ENCODE assay signal across 8 cellular contexts in the genomic region with DNA sequence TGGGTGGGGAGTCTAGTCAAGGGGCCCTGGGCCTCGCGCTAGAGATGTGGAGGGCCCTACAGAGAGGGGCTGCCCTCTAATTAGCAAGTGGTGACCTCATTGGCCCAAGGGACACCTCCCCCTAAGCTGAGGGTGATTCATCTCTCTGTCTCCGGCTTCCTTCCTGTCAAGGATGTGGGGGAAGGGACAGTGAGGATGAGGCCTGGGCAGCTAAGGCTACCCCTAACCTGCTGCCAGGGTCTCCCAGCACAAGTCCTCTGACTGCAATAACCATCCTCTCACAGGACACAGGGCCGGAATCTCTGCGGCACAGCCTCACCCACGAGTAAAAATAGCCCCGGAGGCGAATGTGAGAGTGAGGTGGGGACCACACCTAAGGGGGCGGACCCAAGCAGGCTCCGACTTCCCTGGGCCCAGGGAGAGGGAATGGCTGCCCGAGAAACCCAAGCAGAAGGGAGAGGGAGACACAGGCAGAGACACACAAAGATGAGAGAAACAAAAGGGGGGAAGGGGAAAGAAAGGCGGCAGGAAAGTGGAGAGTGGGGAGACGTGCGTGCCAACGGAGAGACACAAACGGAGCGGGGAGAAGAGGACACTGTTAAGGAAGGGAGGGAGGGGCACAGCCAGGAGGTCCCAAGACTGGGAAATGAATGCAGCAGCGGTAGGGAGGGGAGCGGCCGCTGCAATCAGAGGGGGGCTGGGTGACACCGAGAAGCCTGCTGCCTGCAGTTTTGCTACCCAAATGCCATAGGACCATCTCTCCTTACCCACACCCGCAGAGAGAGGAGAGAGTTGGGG. TPM values are rescaled to one million over a fixed set of nuclear protein-coding genes. Genes with fewer than 3 reads are reported as not detected.
DNase-seq lines count a peak whose midpoint lies in the region; ATAC-seq and TF ChIP-seq lines count a peak whose summit lies in the region.

No MANE protein-coding gene starts in this region.

- no peaks in the 10 kb centered on the region for H3K27me3 Mint-ChIP-seq in stimulated activated naive CD8-positive, alpha-beta T cell treated with anti-CD3 and anti-CD28 coated beads, Interleukin-15, amount 100 ng/mL, for 72 hours

- H3K4me1 ChIP-seq in Loucy (ENCODE audit: insufficient read depth, low read length, poor library complexity, severe bottlenecking) (peaks cover 63% of the 10 kb centered on the region), lung (ENCODE audit: control insufficient read depth in 2 of 2, insufficient read depth in 2 of 2, low read length in 2 of 2) (peaks cover 0 to 17% of the 10 kb centered on the region in 2 donors)

- intact Hi-C loops in dorsolateral prefrontal cortex (cut with DNase I): loop anchor here in 1 of 2 donors (5.0 to 10.0 kb wide), 2 partner anchors 130 to 162 kb away; partner anchors contain the start of genes EHMT2 and NEU1

- H3K4me3 ChIP-seq in Loucy (ENCODE audit: low read length, poor library complexity, severe bottlenecking) (peak overlapping the region; percentile 100), dorsolateral prefrontal cortex (peak overlapping the region in 58 of 59 donors; percentile 14 to 68 (median 50)), lung (peak overlapping the region; percentile 75)

- H3F3A ChIP-seq in Loucy (ENCODE audit: low read depth): peaks cover 23% of the 10 kb centered on the region

- H3K4me3 Mint-ChIP-seq in stimulated activated naive CD8-positive, alpha-beta T cell treated with anti-CD3 and anti-CD28 coated beads, Interleukin-15, amount 100 ng/mL, for 72 hours: peak overlapping the region; percentile 95 to 97

- no peaks in the 10 kb centered on the region for H3K9me2 ChIP-seq in Loucy (replicated peaks; ENCODE audit: low read depth, low read length)

- H3K9me3 Mint-ChIP-seq in stimulated activated naive CD8-positive, alpha-beta T cell treated with anti-CD3 and anti-CD28 coated beads, Interleukin-15, amount 100 ng/mL, for 72 hours: no peaks in the 10 kb centered on the region

- WGBS in lung, 2 donors: 1% methylated on average over 21 to 22 of the region's 22 CpGs

- H3K4me2 ChIP-seq in Loucy (ENCODE audit: low read depth, low read length, poor library complexity, severe bottlenecking): peak overlapping the region; percentile 99

- H4K20me1 ChIP-seq in Loucy (ENCODE audit: insufficient read depth, low read length, poor library complexity, severe bottlenecking): peaks cover 36% of the 10 kb centered on the region

- H3K36me3 ChIP-seq in Loucy (ENCODE audit: insufficient read depth, low read length) (peaks cover 35% of the 10 kb centered on the region), lung (ENCODE audit: control insufficient read depth in 2 of 2, insufficient read depth in 2 of 2, low read length in 2 of 2) (peaks cover 9 to 19% of the 10 kb centered on the region in 2 donors)

- H3K4me1 Mint-ChIP-seq in stimulated activated naive CD8-positive, alpha-beta T cell treated with anti-CD3 and anti-CD28 coated beads, Interleukin-15, amount 100 ng/mL, for 72 hours: peaks cover 72% of the 10 kb centered on the region

- peak overlapping the region; percentile 100 for H3K9ac ChIP-seq in Loucy (ENCODE audit: low read depth, low read length, poor library complexity, severe bottlenecking)

- H3K27ac ChIP-seq in dorsolateral prefrontal cortex (peak overlapping the region in 53 of 59 donors; percentile 11 to 88 (median 67)), lung (ENCODE audit: low read depth in 1 of 2, low read length in 1 of 2) (peak overlapping the region; percentile 87 to 98)

- no peak overlapping the region for H2AFZ ChIP-seq in Loucy (ENCODE audit: low read length)

- no peak for ATAC-seq in lung (ENCODE audit: insufficient read depth, low FRiP score)
- peak; percentile 55 for ATAC-seq in stimulated activated naive CD8-positive, alpha-beta T cell treated with anti-CD3 and anti-CD28 coated beads, Interleukin-15, amount 100 ng/mL, for 72 hours
- no peak for ATAC-seq in GM19455 (IDR thresholded peaks at IDR 0.05; ENCODE audit: unreplicated experiment)

- H3K27me3 ChIP-seq in Loucy (ENCODE audit: insufficient read depth, low read length, poor library complexity, severe bottlenecking) (peaks cover 9% of the 10 kb centered on the region), dorsolateral prefrontal cortex (peaks cover 0 to 19% (median 0%) of the 10 kb centered on the region in 45 donors), lung (ENCODE audit: control insufficient read depth, insufficient read depth) (no peaks in the 10 kb centered on the region)

- DNase-seq in DMS 273 (lab: John Stamatoyannopoulos, UW; ENCODE audit: unreplicated experiment) (peak; percentile 54), DMS 273 treated with DMSO at 0.1 percent for 48 hours (lab: John Stamatoyannopoulos, UW) (no peak), dorsolateral prefrontal cortex (peak in 1 of 10 donors; percentile 25), lung (ENCODE audit: low spot score) (peak; percentile 55)
- DNase-seq in activated CD4-positive, CD25-positive, alpha-beta regulatory T cell treated with anti-CD3 and anti-CD28 coated beads, Interleukin-2, amount 50 U/mL, for 72 hours: peak; percentile 53
- peak; percentile 36 to 71 for DNase-seq in stimulated activated naive CD8-positive, alpha-beta T cell treated with anti-CD3 and anti-CD28 coated beads, Interleukin-15, amount 100 ng/mL, for 72 hours

- peaks cover 71% of the 10 kb centered on the region for H3K79me2 ChIP-seq in Loucy (ENCODE audit: insufficient read depth, low read length)

- peak overlapping the region; percentile 94 for H3K27ac Mint-ChIP-seq in stimulated activated naive CD8-positive, alpha-beta T cell treated with anti-CD3 and anti-CD28 coated beads, Interleukin-15, amount 100 ng/mL, for 72 hours

- TF ChIP-seq CTCF in Loucy (conservative IDR thresholded peaks at IDR 0.05; ENCODE audit: low read length): no peak
- TF ChIP-seq CTCF in dorsolateral prefrontal cortex (IDR thresholded peaks at IDR 0.05 in 54 of 56, conservative IDR thresholded peaks at IDR 0.05 in 2 of 56; ENCODE audit: low read depth in 1 of 56, partially characterized antibody in 56 of 56): no peak
- TF ChIP-seq CTCF in lung (IDR thresholded peaks at IDR 0.05; ENCODE audit: control extremely low read depth, extremely low read depth): no peak

- H3K9me3 ChIP-seq in Loucy (ENCODE audit: insufficient read depth, low read depth, low read length) (no peaks in the 10 kb centered on the region), lung (ENCODE audit: control insufficient read depth in 2 of 2, insufficient read depth in 1 of 2, low read length in 1 of 2) (no peaks in the 10 kb centered on the region)

RNA-seq across cellular contexts. Expression of gene CLIC1, which starts 1.4 kb away (rescaled TPM):
- total RNA-seq in dorsolateral prefrontal cortex (10 to 100 TPM in 119 of 120 experiments, 1 to 10 TPM in 1; 6.1 to 85.5 (median 25.3) TPM), lung (100 to 1,000 TPM; 231 to 368 TPM)
- polyA plus RNA-seq in lung: 100 to 1,000 TPM; 387 to 763 TPM

RNA-seq across cellular contexts. Expression of gene MSH5, which starts 4.9 kb away (rescaled TPM):
- total RNA-seq in dorsolateral prefrontal cortex (10 to 100 TPM in 56 of 120 experiments, 1 to 10 TPM in 63, under 1 TPM in 1; 0.83 to 23.4 (median 9.7) TPM), lung (10 to 100 TPM; 11.6 to 17.8 TPM)
- 10 to 100 TPM in 1 of 2 donors, 1 to 10 TPM in 1; 4.5 to 15.1 TPM for polyA plus RNA-seq in lung

RNA-seq across cellular contexts. Expression of gene DDAH2, which starts 5.8 kb away (rescaled TPM):
- 10 to 100 TPM; 14.5 to 68.4 (median 29.2) TPM for total RNA-seq in dorsolateral prefrontal cortex
- total RNA-seq in lung: 10 to 100 TPM; 60.3 to 80.0 TPM
- 100 to 1,000 TPM; 103 to 130 TPM for polyA plus RNA-seq in lung

RNA-seq across cellular contexts. Expression of gene MPIG6B, which starts 11.7 kb away (rescaled TPM):
- total RNA-seq in dorsolateral prefrontal cortex: 1 to 10 TPM in 1 of 120 experiments, under 1 TPM in 37, not detected in 82; 0.19 to 1.1 (median 0.37) TPM
- 1 to 10 TPM in 1 of 2 donors, under 1 TPM in 1; 0.64 to 1.1 TPM for total RNA-seq in lung
- 1 to 10 TPM in 1 of 2 donors, under 1 TPM in 1; 0.45 to 2.3 TPM for polyA plus RNA-seq in lung

RNA-seq across cellular contexts. Expression of gene LY6G6C, which starts 13.4 kb away (rescaled TPM):
- total RNA-seq in dorsolateral prefrontal cortex (1 to 10 TPM in 1 of 120 experiments, under 1 TPM in 10, not detected in 109; 0.42 to 1.3 (median 0.57) TPM), lung (not detected)
- under 1 TPM; 0.14 to 0.16 TPM for polyA plus RNA-seq in lung

Comparison
In these comparisons a context has a peak if more than half of its experiments do, and no peak if none do; other contexts are left out.
1. H3K4me3 ChIP-seq: peak in every context shown above with its lines; median percentile 100 in Loucy; 75 in lung; 50 in dorsolateral prefrontal cortex.